Comparison of ENCODE assay signal across 9 cellular contexts in the genomic region with DNA sequence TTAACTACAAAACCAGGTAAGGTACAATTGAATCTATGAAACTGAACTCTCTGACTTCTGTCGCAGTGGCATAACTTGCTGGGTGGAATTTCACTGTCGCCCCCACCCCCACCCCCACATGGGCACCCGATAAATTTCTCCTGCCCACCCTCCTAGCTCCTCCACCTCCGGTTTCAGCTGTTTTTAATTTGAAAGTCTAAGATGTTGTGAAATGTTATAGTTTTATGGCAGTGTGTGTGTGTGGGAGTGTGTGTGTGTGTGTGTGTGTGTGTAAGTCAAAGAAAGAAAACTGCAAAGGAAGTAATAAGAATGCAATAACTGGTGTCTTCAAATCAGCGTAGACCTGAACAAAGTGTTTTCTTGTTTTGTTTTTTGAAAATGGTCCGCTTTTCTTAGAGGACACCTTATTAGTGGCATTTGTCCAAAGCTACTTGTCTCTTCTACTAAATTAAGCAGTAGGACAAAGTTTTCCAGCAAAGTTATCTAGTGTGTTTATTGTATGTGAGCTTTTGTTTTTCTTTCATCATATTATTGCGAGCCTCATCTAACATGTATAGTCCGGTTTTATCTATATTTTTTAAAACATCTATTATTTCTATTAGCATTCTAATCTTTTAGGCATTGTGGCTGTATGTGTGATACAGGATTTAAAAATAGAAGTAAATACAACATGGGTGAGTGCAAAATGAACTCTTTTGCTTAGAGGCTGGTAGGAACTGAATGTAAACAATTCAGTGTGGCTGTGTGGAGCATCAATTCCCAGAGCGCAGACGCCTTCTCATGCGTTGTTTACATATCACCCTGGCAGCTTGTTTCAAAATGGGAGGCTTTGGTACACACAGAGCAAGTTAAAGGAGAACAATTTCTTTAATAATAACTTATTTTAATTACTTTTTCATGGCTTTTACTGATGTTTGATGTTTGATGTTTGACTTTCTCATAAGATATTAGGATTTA. TPM values are rescaled to one million over a fixed set of nuclear protein-coding genes. Genes with fewer than 3 reads are reported as not detected.
DNase-seq lines count a peak whose midpoint lies in the region; ATAC-seq, FAIRE-seq and TF ChIP-seq lines count a peak whose summit lies in the region.
"Had no signal": no experiment of that assay in that cellular context is flagged by ENCODE, and none has a peak within 500 bp of the region (broad histone marks: within the 10 kb centered on the region; RNA-seq: fewer than 3 reads in every experiment).

No MANE protein-coding gene starts in this region.

- CTCF ChIA-PET in activated CD8-positive, alpha-beta T cell treated with anti-CD3 and anti-CD28 coated beads, Interleukin-2, amount 10 ng/mL, durations not matched to agents 7 days and 5 days (lab: Charles Lee): no interaction called here

- H3K4me3 ChIP-seq in astrocyte of the cerebellum (ENCODE audit: low read depth, low read length) (peak overlapping the region; percentile 45), urinary bladder (ENCODE audit: low read depth, low read length) (no peak overlapping the region)

- no peak for FAIRE-seq in GM19239 (lab: Jason Lieb, UNC)

- H3K27ac ChIP-seq in layer of hippocampus (ENCODE audit: low read depth, low read length): peak overlapping the region; percentile 67
- peak overlapping the region; percentile 38 for H3K27ac ChIP-seq in urinary bladder (ENCODE audit: low read depth)

- no peaks in the 10 kb centered on the region for H3K4me1 ChIP-seq in urinary bladder (ENCODE audit: insufficient read depth)

- no peaks in the 10 kb centered on the region for H3K36me3 Mint-ChIP-seq in activated CD8-positive, alpha-beta T cell treated with anti-CD3 and anti-CD28 coated beads, Interleukin-2, amount 10 ng/mL, durations not matched to agents 7 days and 5 days (ENCODE audit: low read depth)

- H3K36me3 ChIP-seq in urinary bladder (ENCODE audit: insufficient read depth): no peaks in the 10 kb centered on the region

- POLR2A ChIA-PET in activated CD8-positive, alpha-beta T cell treated with anti-CD3 and anti-CD28 coated beads, Interleukin-2, amount 10 ng/mL, durations not matched to agents 7 days and 5 days (lab: Charles Lee): no interaction called here

- no peak for ATAC-seq in activated CD8-positive, alpha-beta T cell treated with anti-CD3 and anti-CD28 coated beads, Interleukin-2, amount 10 ng/mL, durations not matched to agents 7 days and 5 days
- ATAC-seq: HCT116 had no signal

- in situ Hi-C loops in astrocyte of the cerebellum (cut with HindIII; ENCODE audit: low sequenced_read_pairs): no loop called here

- 18% methylated on average over 11 of the region's 11 CpGs for WGBS in urinary bladder

- peak; percentile 70 for DNase-seq in DMS53 (lab: John Stamatoyannopoulos, UW)
- no peak for DNase-seq in DMS53 treated with DMSO at 0.1 percent for 48 hours (lab: John Stamatoyannopoulos, UW; ENCODE audit: unreplicated experiment)
- peak; percentile 33 for DNase-seq in astrocyte of the cerebellum (ENCODE audit: low read depth)
- no peak for DNase-seq in stimulated activated CD4-positive, alpha-beta T cell treated with anti-CD3 and anti-CD28 coated beads, Interleukin-4, amount 100 ng/mL, for 4 hours
- no peak for DNase-seq in activated CD8-positive, alpha-beta T cell treated with anti-CD3 and anti-CD28 coated beads, Interleukin-2, amount 10 ng/mL, durations not matched to agents 7 days and 5 days
- DNase-seq in GM19239 (ENCODE audit: insufficient read length, low spot score): no peak

- no peaks in the 10 kb centered on the region for H3K4me1 Mint-ChIP-seq in activated CD8-positive, alpha-beta T cell treated with anti-CD3 and anti-CD28 coated beads, Interleukin-2, amount 10 ng/mL, durations not matched to agents 7 days and 5 days (ENCODE audit: low read depth)

- H3K9me3 Mint-ChIP-seq in activated CD8-positive, alpha-beta T cell treated with anti-CD3 and anti-CD28 coated beads, Interleukin-2, amount 10 ng/mL, durations not matched to agents 7 days and 5 days (ENCODE audit: insufficient read depth): no peaks in the 10 kb centered on the region

- TF ChIP-seq CTCF in astrocyte of the cerebellum (IDR thresholded peaks at IDR 0.05; ENCODE audit: low read depth, low read length, missing control alignments): no peak

- H3K27ac Mint-ChIP-seq in activated CD8-positive, alpha-beta T cell treated with anti-CD3 and anti-CD28 coated beads, Interleukin-2, amount 10 ng/mL, durations not matched to agents 7 days and 5 days: no peak overlapping the region

- H3K27me3 ChIP-seq in layer of hippocampus (ENCODE audit: control insufficient read depth, insufficient read depth, low read length): no peaks in the 10 kb centered on the region

- H3K27me3 Mint-ChIP-seq in activated CD8-positive, alpha-beta T cell treated with anti-CD3 and anti-CD28 coated beads, Interleukin-2, amount 10 ng/mL, durations not matched to agents 7 days and 5 days (ENCODE audit: low read depth): no peaks in the 10 kb centered on the region

- H3K4me3 Mint-ChIP-seq in activated CD8-positive, alpha-beta T cell treated with anti-CD3 and anti-CD28 coated beads, Interleukin-2, amount 10 ng/mL, durations not matched to agents 7 days and 5 days: no peak overlapping the region

RNA-seq across cellular contexts. Expression of a gene that starts 0.6 kb away (rescaled TPM):
- total RNA-seq in urinary bladder: 31.7 TPM
- polyA plus RNA-seq in urinary bladder: 119 TPM
- total RNA-seq in activated CD8-positive, alpha-beta T cell treated with anti-CD3 and anti-CD28 coated beads, Interleukin-2, amount 10 ng/mL, durations not matched to agents 7 days and 5 days: not detected

Comparison
In these comparisons a context has a peak if more than half of its experiments do, and no peak if none do; other contexts are left out.
1. DNase-seq: peak in DMS53 (single experiment) and astrocyte of the cerebellum (single experiment); none in DMS53 treated with DMSO at 0.1 percent for 48 hours (single experiment), stimulated activated CD4-positive, alpha-beta T cell treated with anti-CD3 and anti-CD28 coated beads, Interleukin-4, amount 100 ng/mL, for 4 hours (0 of 2), activated CD8-positive, alpha-beta T cell treated with anti-CD3 and anti-CD28 coated beads, Interleukin-2, amount 10 ng/mL, durations not matched to agents 7 days and 5 days (single experiment) and GM19239 (single experiment).
2. RNA of a gene that starts 0.6 kb away (total RNA-seq): 31.7 TPM in urinary bladder (single experiment); not detected in activated CD8-positive, alpha-beta T cell treated with anti-CD3 and anti-CD28 coated beads, Interleukin-2, amount 10 ng/mL, durations not matched to agents 7 days and 5 days; every median in the first group is over 10 times any median in the second.